1 cellular context compared by ENCODE assay signal in genomic region chr12:55720071-55720564, GRCh38.
TF ChIP-seq lines count a peak whose summit lies in the region.

A gene with protein sequence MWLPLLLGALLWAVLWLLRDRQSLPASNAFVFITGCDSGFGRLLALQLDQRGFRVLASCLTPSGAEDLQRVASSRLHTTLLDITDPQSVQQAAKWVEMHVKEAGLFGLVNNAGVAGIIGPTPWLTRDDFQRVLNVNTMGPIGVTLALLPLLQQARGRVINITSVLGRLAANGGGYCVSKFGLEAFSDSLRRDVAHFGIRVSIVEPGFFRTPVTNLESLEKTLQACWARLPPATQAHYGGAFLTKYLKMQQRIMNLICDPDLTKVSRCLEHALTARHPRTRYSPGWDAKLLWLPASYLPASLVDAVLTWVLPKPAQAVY (plus strand): TSS chr12:55720393. CDS start chr12:55721185, 792 bp downstream.

TF ChIP-seq in GM23338, 12 proteins besides CTCF, POLR2A, EP300 and RAD21 (continued from another document):
- no peak for TF ChIP-seq ZNF462 (CRISPR knock-in tag; IDR thresholded peaks at IDR 0.05)
- TF ChIP-seq EZH2 (IDR thresholded peaks at IDR 0.05; ENCODE audit: low read depth, unreplicated experiment), result no peak
- TF ChIP-seq, protein P1, sequence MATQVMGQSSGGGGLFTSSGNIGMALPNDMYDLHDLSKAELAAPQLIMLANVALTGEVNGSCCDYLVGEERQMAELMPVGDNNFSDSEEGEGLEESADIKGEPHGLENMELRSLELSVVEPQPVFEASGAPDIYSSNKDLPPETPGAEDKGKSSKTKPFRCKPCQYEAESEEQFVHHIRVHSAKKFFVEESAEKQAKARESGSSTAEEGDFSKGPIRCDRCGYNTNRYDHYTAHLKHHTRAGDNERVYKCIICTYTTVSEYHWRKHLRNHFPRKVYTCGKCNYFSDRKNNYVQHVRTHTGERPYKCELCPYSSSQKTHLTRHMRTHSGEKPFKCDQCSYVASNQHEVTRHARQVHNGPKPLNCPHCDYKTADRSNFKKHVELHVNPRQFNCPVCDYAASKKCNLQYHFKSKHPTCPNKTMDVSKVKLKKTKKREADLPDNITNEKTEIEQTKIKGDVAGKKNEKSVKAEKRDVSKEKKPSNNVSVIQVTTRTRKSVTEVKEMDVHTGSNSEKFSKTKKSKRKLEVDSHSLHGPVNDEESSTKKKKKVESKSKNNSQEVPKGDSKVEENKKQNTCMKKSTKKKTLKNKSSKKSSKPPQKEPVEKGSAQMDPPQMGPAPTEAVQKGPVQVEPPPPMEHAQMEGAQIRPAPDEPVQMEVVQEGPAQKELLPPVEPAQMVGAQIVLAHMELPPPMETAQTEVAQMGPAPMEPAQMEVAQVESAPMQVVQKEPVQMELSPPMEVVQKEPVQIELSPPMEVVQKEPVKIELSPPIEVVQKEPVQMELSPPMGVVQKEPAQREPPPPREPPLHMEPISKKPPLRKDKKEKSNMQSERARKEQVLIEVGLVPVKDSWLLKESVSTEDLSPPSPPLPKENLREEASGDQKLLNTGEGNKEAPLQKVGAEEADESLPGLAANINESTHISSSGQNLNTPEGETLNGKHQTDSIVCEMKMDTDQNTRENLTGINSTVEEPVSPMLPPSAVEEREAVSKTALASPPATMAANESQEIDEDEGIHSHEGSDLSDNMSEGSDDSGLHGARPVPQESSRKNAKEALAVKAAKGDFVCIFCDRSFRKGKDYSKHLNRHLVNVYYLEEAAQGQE (IDR thresholded peaks at IDR 0.05; ENCODE audit: unreplicated experiment), result no peak
- no peak for TF ChIP-seq ZNF114 (CRISPR knock-in tag; IDR thresholded peaks at IDR 0.05)
- TF ChIP-seq STAT1 (IDR thresholded peaks at IDR 0.05; ENCODE audit: unreplicated experiment), result no peak
- no peak for TF ChIP-seq EZH2phosphoT487 (IDR thresholded peaks at IDR 0.05; ENCODE audit: unreplicated experiment)
- TF ChIP-seq JUNB (IDR thresholded peaks at IDR 0.05; ENCODE audit: unreplicated experiment), result no peak
- TF ChIP-seq CREB1 (CRISPR knock-in tag; IDR thresholded peaks at IDR 0.05; ENCODE audit: low read depth), result no peak
- TF ChIP-seq NANOG (IDR thresholded peaks at IDR 0.05; ENCODE audit: borderline replicate concordance), result no peak
- TF ChIP-seq ZNF331 (CRISPR knock-in tag; IDR thresholded peaks at IDR 0.05; ENCODE audit: low read depth), result no peak
- TF ChIP-seq ETS1 (IDR thresholded peaks at IDR 0.05), result no peak
